Comparison of ENCODE assay signal across 1 cellular context in genomic region chr2:120938132-120938771, GRCh38.
TF ChIP-seq lines count a peak whose summit lies in the region.

No MANE protein-coding gene starts in this region.

TF ChIP-seq in SK-N-SH, 30 proteins besides CTCF, POLR2A, EP300 and RAD21 (continued from another document):
- TF ChIP-seq USF2 (IDR thresholded peaks at IDR 0.05; ENCODE audit: borderline replicate concordance, low read depth, low read length) (peak; percentile 16; the same call in 1 of the 2 replicates), GATA2 (CRISPR knock-in tag; IDR thresholded peaks at IDR 0.05) (peak; percentile 99)
